In the genomic region with DNA sequence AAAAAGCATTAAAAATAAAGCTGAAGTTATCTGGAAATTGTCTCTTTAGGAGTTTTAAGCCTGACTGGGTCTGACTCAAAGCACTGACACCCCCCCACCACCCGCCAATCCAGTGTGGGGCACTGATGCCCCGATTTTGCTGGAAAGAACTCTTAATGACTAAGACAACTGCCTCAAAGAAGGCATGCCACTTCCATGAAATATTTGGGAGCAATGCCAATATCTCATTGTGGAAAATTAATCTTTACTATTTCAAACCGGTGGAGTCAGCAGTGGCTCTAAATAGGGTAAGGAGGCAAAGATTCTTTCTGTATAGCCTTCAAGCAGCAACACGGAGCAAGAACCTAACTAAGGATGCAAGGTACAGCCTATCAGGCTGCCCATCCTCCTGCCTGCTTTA, we compare ENCODE assay signal across 29 cellular contexts. TPM values are rescaled to one million over a fixed set of nuclear protein-coding genes. Genes with fewer than 3 reads are reported as not detected.
DNase-seq lines count a peak whose midpoint lies in the region; ATAC-seq and TF ChIP-seq lines count a peak whose summit lies in the region.
"Had no signal": no experiment of that assay in that cellular context is flagged by ENCODE, and none has a peak within 500 bp of the region (broad histone marks: within the 10 kb centered on the region; RNA-seq: fewer than 3 reads in every experiment).

No MANE protein-coding gene starts in this region.

- intact Hi-C loops in CD4-positive, alpha-beta T cell (cut with DNase I, micrococcal nuclease) = no loop called here

- peaks cover 5% of the 10 kb centered on the region for H3K36me3 Mint-ChIP-seq in CD4-positive, alpha-beta T cell (ENCODE audit: low read depth)
- H3K36me3 Mint-ChIP-seq: stimulated activated naive B cell treated with anti-CD40 and anti-IgM and Interleukin-4, amounts not matched to agents 10 μg/mL and 1 μg/mL and 100 μg/mL, for 72 hours had no signal

- H3K27me3 ChIP-seq in MG63 = no peaks in the 10 kb centered on the region
- no peaks in the 10 kb centered on the region for H3K27me3 ChIP-seq in CD4-positive, alpha-beta T cell (ENCODE audit: control insufficient read depth, insufficient read depth, low read length)
- H3K27me3 ChIP-seq: BLaER1 treated with 17β-estradiol and CSF1 and Interleukin-3, amounts not matched to agents 10 nM and 100 nM; hepatocyte; uterus had no signal

- TF ChIP-seq CTCF in cardiac fibroblast (IDR thresholded peaks at IDR 0.05; ENCODE audit: low read depth, low read length) = no peak
- no peak for TF ChIP-seq CTCF in CD4-positive, alpha-beta T cell (IDR thresholded peaks at IDR 0.05)

- no peak overlapping the region for H3K4me3 Mint-ChIP-seq in CD4-positive, alpha-beta T cell
- H3K4me3 Mint-ChIP-seq: stimulated activated naive B cell treated with anti-CD40 and anti-IgM and Interleukin-4, amounts not matched to agents 10 μg/mL and 1 μg/mL and 100 μg/mL, for 72 hours had no signal

- DNase-seq in AG20443 (ENCODE audit: low spot score) (peak; percentile 24), MG63 (peak; percentile 52), cardiac fibroblast (ENCODE audit: low read depth in 2 of 2) (peak; percentile 26 to 49), kidney tubule cell (ENCODE audit: low spot score) (peak; percentile 48), NCI-H1694 (lab: John Stamatoyannopoulos, UW) (no peak), NCI-H187 (lab: John Stamatoyannopoulos, UW) (no peak)
- DNase-seq in CD4-positive, alpha-beta T cell = no peak
- DNase-seq in stimulated activated CD4-positive, alpha-beta T cell treated with anti-CD3 and anti-CD28 coated beads, Interleukin-1b, Interleukin-23, amount 100 ng/mL, for 48 hours = no peak
- DNase-seq: activated CD4-positive, alpha-beta T cell treated with anti-CD3 and anti-CD28 coated beads for 48 hours; activated naive CD4-positive, alpha-beta T cell treated with Interleukin-2 at 50 U/mL for 16 hours; activated T-cell treated with anti-CD3 and anti-CD28 coated beads, Interleukin-2, amount 50 U/mL, for 48 hours; amniotic stem cell; Caco-2; central memory CD4-positive, alpha-beta T cell; DMS79 treated with DMSO at 0.1 percent for 48 hours; left ventricle myocardium inferior; midbrain; NCI-H1436; NCI-H510A treated with DMSO at 0.1 percent for 48 hours; right cardiac atrium; RPMI8226; stimulated activated CD4-positive, alpha-beta T cell treated with anti-CD3 and anti-CD28 coated beads, Interleukin-4, amount 100 ng/mL, for 24 hours; stimulated activated naive B cell treated with anti-CD40 and anti-IgM and Interleukin-4, amounts not matched to agents 10 μg/mL and 1 μg/mL and 100 μg/mL, for 72 hours; T-helper 2 cell; uterus had no signal

- CTCF ChIA-PET in CD4-positive, alpha-beta T cell (lab: Charles Lee) = interaction anchor here (1.8 to 2.3 kb wide), 2 partner anchors 8 to 60 kb away, joined by 4 to 9 read pairs; no protein-coding TSS in a partner anchor

- no peak overlapping the region for H3K27ac Mint-ChIP-seq in CD4-positive, alpha-beta T cell
- H3K27ac Mint-ChIP-seq: stimulated activated naive B cell treated with anti-CD40 and anti-IgM and Interleukin-4, amounts not matched to agents 10 μg/mL and 1 μg/mL and 100 μg/mL, for 72 hours had no signal

- H3K9me3 Mint-ChIP-seq in CD4-positive, alpha-beta T cell = no peaks in the 10 kb centered on the region
- H3K9me3 Mint-ChIP-seq: nephron; stimulated activated naive B cell treated with anti-CD40 and anti-IgM and Interleukin-4, amounts not matched to agents 10 μg/mL and 1 μg/mL and 100 μg/mL, for 72 hours had no signal

- H3K4me1 Mint-ChIP-seq in CD4-positive, alpha-beta T cell (ENCODE audit: low read depth) = peaks cover 9% of the 10 kb centered on the region

- ATAC-seq in CD4-positive, alpha-beta T cell (ENCODE audit: poor library complexity) = no peak
- ATAC-seq: right cardiac atrium; stimulated activated naive B cell treated with anti-CD40 and anti-IgM and Interleukin-4, amounts not matched to agents 10 μg/mL and 1 μg/mL and 100 μg/mL, for 72 hours had no signal

- H3K36me3 ChIP-seq in MG63 = no peaks in the 10 kb centered on the region
- H3K36me3 ChIP-seq: left ventricle myocardium inferior, uterus had no signal

- H3K27ac ChIP-seq in CD4-positive, alpha-beta T cell (ENCODE audit: low read depth, low read length) = no peak overlapping the region
- H3K27ac ChIP-seq: BLaER1 treated with 17β-estradiol and CSF1 and Interleukin-3, amounts not matched to agents 10 nM and 100 nM; hepatocyte; left ventricle myocardium inferior; parathyroid adenoma; uterus had no signal

- POLR2A ChIA-PET in CD4-positive, alpha-beta T cell (lab: Charles Lee) = no interaction called here

- no peaks in the 10 kb centered on the region for H3K27me3 Mint-ChIP-seq in CD4-positive, alpha-beta T cell
- H3K27me3 Mint-ChIP-seq: stimulated activated naive B cell treated with anti-CD40 and anti-IgM and Interleukin-4, amounts not matched to agents 10 μg/mL and 1 μg/mL and 100 μg/mL, for 72 hours had no signal

- H3K4me3 ChIP-seq in MG63 (no peak overlapping the region), cardiac fibroblast (replicated peaks in 1 of 2; ENCODE audit: low read depth in 2 of 2, low read length in 2 of 2) (no peak overlapping the region)
- H3K4me3 ChIP-seq: BLaER1 treated with 17β-estradiol and CSF1 and Interleukin-3, amounts not matched to agents 10 nM and 100 nM; hepatocyte; left ventricle myocardium inferior; uterus had no signal

- no peaks in the 10 kb centered on the region for H3K9me3 ChIP-seq in MG63
- H3K9me3 ChIP-seq in CD4-positive, alpha-beta T cell (ENCODE audit: control insufficient read depth, low read length) = no peaks in the 10 kb centered on the region
- H3K9me3 ChIP-seq: BLaER1 treated with 17β-estradiol and CSF1 and Interleukin-3, amounts not matched to agents 10 nM and 100 nM; Caco-2; left ventricle myocardium inferior; uterus had no signal

RNA-seq across cellular contexts. Expression of gene FKBP7, which starts 4.5 kb away (rescaled TPM):
- 17.2 and 21.6 TPM in 2 replicates for total RNA-seq in MG63 (2014; rRNA removed; shearing (Covaris generic); ENCODE audit: low replicate concordance)
- under 1 TPM; 0.25 to 0.55 TPM for total RNA-seq in CD4-positive, alpha-beta T cell

RNA-seq across cellular contexts. Expression of gene PLEKHA3, which starts 6.3 kb away (rescaled TPM):
- 14.8 and 23.7 TPM in 2 replicates for total RNA-seq in MG63 (2014; rRNA removed; shearing (Covaris generic); ENCODE audit: low replicate concordance)
- 10 to 100 TPM; 20.1 to 20.3 TPM for total RNA-seq in CD4-positive, alpha-beta T cell

RNA-seq across cellular contexts. Expression of gene PJVK, which starts 22.8 kb away (rescaled TPM):
- 0.59 and 1.4 TPM in 2 replicates for total RNA-seq in MG63 (2014; rRNA removed; shearing (Covaris generic); ENCODE audit: low replicate concordance)
- 1 to 10 TPM; 3.8 to 4.2 TPM for total RNA-seq in CD4-positive, alpha-beta T cell

RNA-seq across cellular contexts. Expression of gene PRKRA, which starts 23.0 kb away (rescaled TPM):
- 75.7 and 79.7 TPM in 2 replicates for total RNA-seq in MG63 (2014; rRNA removed; shearing (Covaris generic); ENCODE audit: low replicate concordance)
- 100 to 1,000 TPM; 118 to 120 TPM for total RNA-seq in CD4-positive, alpha-beta T cell

Comparison
In these comparisons a context has a peak if more than half of its experiments do, and no peak if none do; other contexts are left out.
1. DNase-seq: peak in AG20443 (single experiment), MG63 (single experiment), cardiac fibroblast (2 of 2) and kidney tubule cell (single experiment); none in NCI-H1694 (single experiment), CD4-positive, alpha-beta T cell (0 of 10), stimulated activated CD4-positive, alpha-beta T cell treated with anti-CD3 and anti-CD28 coated beads, Interleukin-1b, Interleukin-23, amount 100 ng/mL, for 48 hours (single experiment) and NCI-H187 (0 of 2).
2. RNA of gene FKBP7, which starts 4.5 kb away (total RNA-seq): 17.2 to 21.6 TPM in MG63; 0.25 to 0.55 TPM in CD4-positive, alpha-beta T cell; every median in the first group is over 10 times any median in the second.